ENCODE assay signal across 8 cellular contexts in the genomic region with DNA sequence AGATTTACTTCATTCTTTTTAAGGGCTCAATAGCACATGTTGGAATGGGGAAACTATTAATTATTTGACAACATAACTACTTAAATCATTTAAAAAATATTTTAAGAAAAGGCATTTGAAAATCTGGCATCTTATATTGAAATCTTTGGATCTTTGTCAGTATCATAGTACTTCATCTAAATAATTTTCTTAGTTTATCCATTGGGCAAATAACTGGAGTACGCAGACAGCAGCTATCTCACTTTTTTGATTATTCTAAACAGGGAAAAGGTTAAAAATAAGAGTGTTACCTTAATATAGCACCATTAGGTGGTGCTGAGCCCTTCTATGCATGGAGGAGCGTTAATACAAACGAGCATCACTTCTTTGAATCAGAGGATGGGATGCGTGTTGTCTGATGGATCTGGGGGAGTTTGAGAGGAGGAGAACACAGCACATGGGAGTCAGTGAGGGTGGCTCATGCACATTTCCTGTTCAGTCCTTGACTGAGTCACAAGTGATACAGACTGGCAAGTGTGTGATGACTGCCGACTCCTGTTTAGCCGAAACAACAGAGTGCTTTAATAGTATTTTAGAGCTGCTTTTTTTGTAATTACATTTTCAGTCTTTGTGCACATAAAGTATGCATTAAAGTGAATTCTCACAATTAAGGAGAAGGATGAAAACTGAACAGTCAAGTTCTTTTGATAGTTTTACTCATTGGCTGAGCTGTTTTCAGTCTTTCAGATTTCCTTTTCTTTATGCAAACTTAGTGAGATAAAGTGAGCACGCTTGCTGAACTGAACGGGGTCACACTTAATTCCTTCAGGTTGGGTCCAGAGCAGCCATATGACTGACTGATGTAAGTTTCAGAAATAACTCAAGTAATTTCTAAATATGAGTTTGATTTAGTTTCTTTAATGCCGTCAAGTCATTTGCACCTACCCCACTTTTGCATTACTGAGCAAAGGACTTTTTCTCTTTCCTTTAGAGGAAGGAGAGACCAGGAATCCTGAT.
A peak's percentile ranks its signal among the peaks of the same experiment; 100 is the strongest.
DNase-seq lines count a peak whose midpoint lies in the region; ATAC-seq, FAIRE-seq and TF ChIP-seq lines count a peak whose summit lies in the region.

No MANE protein-coding gene starts in this region.

- peaks cover 28% of the 10 kb centered on the region for H3K79me2 ChIP-seq in GM12878 (ENCODE audit: control insufficient read depth, insufficient read depth, low read length)

- RAD21 ChIA-PET in GM12878 (lab: Charles Lee; ENCODE audit: unreplicated experiment): interaction anchor here (0.6 to 1.0 kb wide), 5 partner anchors 17 to 92 kb away, joined by 3 to 8 read pairs (median 3); a partner anchor contains a TSS

- FAIRE-seq in GM12878 (lab: Jason Lieb, UNC): peak; percentile 90

- H4K20me1 ChIP-seq in GM12878 (ENCODE audit: control insufficient read depth, insufficient read depth): no peaks in the 10 kb centered on the region

- ATAC-seq in GM19025 (IDR thresholded peaks at IDR 0.05; ENCODE audit: low read depth, unreplicated experiment) (peak; percentile 82), HG03159 (IDR thresholded peaks at IDR 0.05; ENCODE audit: unreplicated experiment) (peak; percentile 82), GM12878 (peak; percentile 97)

- TF ChIP-seq RAD21 in GM12878 (IDR thresholded peaks at IDR 0.05; ENCODE audit: insufficient read depth, low read depth, low read length): 0 out of 2 replicates have a peak, but pooled peaks have one; percentile 14

- peak overlapping the region; percentile 89 for H3K4me2 ChIP-seq in GM12878 (ENCODE audit: control insufficient read depth, insufficient read depth)

- 8% methylated on average over 9 of the region's 9 CpGs for WGBS in GM12878 (ENCODE audit: insufficient coverage, insufficient replicate concordance, low lambda C conversion rate, missing lambda C conversion rate)

- peak overlapping the region; percentile 68 for H2AFZ ChIP-seq in GM12878 (ENCODE audit: control insufficient read depth, low read depth, low read length)

- H3K36me3 ChIP-seq in GM12878 (ENCODE audit: control insufficient read depth in 2 of 2, insufficient read depth in 2 of 2, low read length in 1 of 2): no peaks in the 10 kb centered on the region

- H3K9me3 ChIP-seq in GM12878 (replicated peaks; ENCODE audit: control insufficient read depth, insufficient read depth, low read length): no peaks in the 10 kb centered on the region

- DNase-seq in T-helper 9 cell: peak; percentile 1
- peak; percentile 55 for DNase-seq in GM12878 (ENCODE audit: low read depth, low spot score)
- no peak for DNase-seq in mesothelial cell of epicardium (ENCODE audit: low spot score in 2 of 2, unreplicated experiment in 2 of 2)
- peak; percentile 57 for DNase-seq in stromal cell of bone marrow (ENCODE audit: low read depth)
- DNase-seq in DMS79 treated with DMSO at 0.1 percent for 48 hours (lab: John Stamatoyannopoulos, UW): no peak
- DNase-seq in SKM-1 treated with dmso at 0.1 percent for 144 hours (lab: John Stamatoyannopoulos, UW; ENCODE audit: unreplicated experiment): no peak

- CTCF ChIA-PET in GM12878 (lab: Yijun Ruan, JAX): interaction anchor here (1.0 to 1.5 kb wide), 9 partner anchors 10 to 94 kb away, joined by 3 to 5 read pairs (median 3); no protein-coding TSS in a partner anchor

- H3K4me3 ChIP-seq in GM12878: peak overlapping the region; percentile 23; the same call in 1 of the 2 replicates

- H3K27me3 ChIP-seq in GM12878 (replicated peaks in 1 of 2; ENCODE audit: control insufficient read depth in 2 of 2, insufficient read depth in 2 of 2, low read length in 1 of 2): no peaks in the 10 kb centered on the region

- no peak overlapping the region for H3K4me3 Mint-ChIP-seq in mesothelial cell of epicardium

- no peaks in the 10 kb centered on the region for H3K9me3 Mint-ChIP-seq in mesothelial cell of epicardium

- peaks cover 25% of the 10 kb centered on the region for H3K4me1 Mint-ChIP-seq in mesothelial cell of epicardium

- peak overlapping the region; percentile 74 for H3K27ac ChIP-seq in GM12878 (ENCODE audit: control insufficient read depth, insufficient read depth)

- peak; percentile 62 for TF ChIP-seq POLR2A in GM12878 (IDR thresholded peaks at IDR 0.05; ENCODE audit: low read depth, low read length)

- SMC1A ChIA-PET in GM12878 (lab: Charles Lee; ENCODE audit: uncharacterized antibody, unreplicated experiment): interaction anchor here (0.9 to 4.9 kb wide), 6 partner anchors 9 to 89 kb away, joined by 3 to 43 read pairs (median 5); no protein-coding TSS in a partner anchor

- in situ Hi-C loops in GM12878 (cut with MboI): no loop called here

- H3K9ac ChIP-seq in GM12878 (ENCODE audit: control insufficient read depth, insufficient read depth, low read length): peak overlapping the region; percentile 28

- peaks cover 3% of the 10 kb centered on the region; the same call in 1 of the 2 replicates for H3K4me1 ChIP-seq in GM12878 (ENCODE audit: control insufficient read depth, insufficient read depth, low read length)

- intact Hi-C loops in GM12878 (cut with micrococcal nuclease; ENCODE audit: unreplicated experiment): no loop called here

- TF ChIP-seq CTCF in GM12878 (IDR thresholded peaks at IDR 0.05 in 2 of 3, conservative IDR thresholded peaks at IDR 0.05 in 1 of 3; ENCODE audit: control insufficient read depth in 2 of 3, extremely low read depth in 1 of 3, insufficient read depth in 1 of 3, low read depth in 3 of 3, low read length in 3 of 3): no peak; a peak in 1 of 6 replicates
- no peak for TF ChIP-seq CTCF in mesothelial cell of epicardium (IDR thresholded peaks at IDR 0.05; ENCODE audit: unreplicated experiment)

- TF ChIP-seq EP300 in GM12878 (IDR thresholded peaks at IDR 0.05; ENCODE audit: borderline replicate concordance in 1 of 2, control insufficient read depth in 1 of 2, low read depth in 2 of 2, low read length in 2 of 2): no peak

- POLR2A ChIA-PET in GM12878 (lab: Charles Lee): interaction anchor here (1.0 kb wide), 1 partner anchor 19 kb away, joined by 3 read pairs; no protein-coding TSS in a partner anchor

- no TSS peak for BruUV-seq in GM12878 (replicated peaks; lab: Mats Ljungman, UMichigan)

- H3K27ac Mint-ChIP-seq in mesothelial cell of epicardium: peak overlapping the region; percentile 3

- H3K36me3 Mint-ChIP-seq in mesothelial cell of epicardium: no peaks in the 10 kb centered on the region

- H3K27me3 Mint-ChIP-seq in mesothelial cell of epicardium (ENCODE audit: low read depth): no peaks in the 10 kb centered on the region

TF ChIP-seq in GM12878, 131 proteins besides CTCF, POLR2A, EP300 and RAD21 (continues in another document):
- TF ChIP-seq BACH1 (IDR thresholded peaks at IDR 0.05; ENCODE audit: borderline replicate concordance) (no peak), ZNF274 (IDR thresholded peaks at IDR 0.05; ENCODE audit: insufficient read depth, insufficient read length) (no peak), NFYA (IDR thresholded peaks at IDR 0.05; ENCODE audit: borderline replicate concordance, low read depth, low read length) (no peak), RFX5 (IDR thresholded peaks at IDR 0.05; ENCODE audit: low read depth, low read length) (no peak), SRF (IDR thresholded peaks at IDR 0.05; ENCODE audit: low read depth in 2 of 2, low read length in 2 of 2) (no peak), MXI1 (IDR thresholded peaks at IDR 0.05; ENCODE audit: low read depth, low read length) (0 out of 2 replicates have a peak, but pooled peaks have one; percentile 25), STAT3 (IDR thresholded peaks at IDR 0.05; ENCODE audit: low read depth, low read length) (no peak), PML (IDR thresholded peaks at IDR 0.05; ENCODE audit: low read length) (peak; percentile 69; the same call in 1 of the 2 replicates)
- TF ChIP-seq, protein P1, sequence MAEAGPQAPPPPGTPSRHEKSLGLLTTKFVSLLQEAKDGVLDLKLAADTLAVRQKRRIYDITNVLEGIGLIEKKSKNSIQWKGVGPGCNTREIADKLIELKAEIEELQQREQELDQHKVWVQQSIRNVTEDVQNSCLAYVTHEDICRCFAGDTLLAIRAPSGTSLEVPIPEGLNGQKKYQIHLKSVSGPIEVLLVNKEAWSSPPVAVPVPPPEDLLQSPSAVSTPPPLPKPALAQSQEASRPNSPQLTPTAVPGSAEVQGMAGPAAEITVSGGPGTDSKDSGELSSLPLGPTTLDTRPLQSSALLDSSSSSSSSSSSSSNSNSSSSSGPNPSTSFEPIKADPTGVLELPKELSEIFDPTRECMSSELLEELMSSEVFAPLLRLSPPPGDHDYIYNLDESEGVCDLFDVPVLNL (IDR thresholded peaks at IDR 0.05; ENCODE audit: low read depth, low read length): no peak
- TF ChIP-seq, protein P2, sequence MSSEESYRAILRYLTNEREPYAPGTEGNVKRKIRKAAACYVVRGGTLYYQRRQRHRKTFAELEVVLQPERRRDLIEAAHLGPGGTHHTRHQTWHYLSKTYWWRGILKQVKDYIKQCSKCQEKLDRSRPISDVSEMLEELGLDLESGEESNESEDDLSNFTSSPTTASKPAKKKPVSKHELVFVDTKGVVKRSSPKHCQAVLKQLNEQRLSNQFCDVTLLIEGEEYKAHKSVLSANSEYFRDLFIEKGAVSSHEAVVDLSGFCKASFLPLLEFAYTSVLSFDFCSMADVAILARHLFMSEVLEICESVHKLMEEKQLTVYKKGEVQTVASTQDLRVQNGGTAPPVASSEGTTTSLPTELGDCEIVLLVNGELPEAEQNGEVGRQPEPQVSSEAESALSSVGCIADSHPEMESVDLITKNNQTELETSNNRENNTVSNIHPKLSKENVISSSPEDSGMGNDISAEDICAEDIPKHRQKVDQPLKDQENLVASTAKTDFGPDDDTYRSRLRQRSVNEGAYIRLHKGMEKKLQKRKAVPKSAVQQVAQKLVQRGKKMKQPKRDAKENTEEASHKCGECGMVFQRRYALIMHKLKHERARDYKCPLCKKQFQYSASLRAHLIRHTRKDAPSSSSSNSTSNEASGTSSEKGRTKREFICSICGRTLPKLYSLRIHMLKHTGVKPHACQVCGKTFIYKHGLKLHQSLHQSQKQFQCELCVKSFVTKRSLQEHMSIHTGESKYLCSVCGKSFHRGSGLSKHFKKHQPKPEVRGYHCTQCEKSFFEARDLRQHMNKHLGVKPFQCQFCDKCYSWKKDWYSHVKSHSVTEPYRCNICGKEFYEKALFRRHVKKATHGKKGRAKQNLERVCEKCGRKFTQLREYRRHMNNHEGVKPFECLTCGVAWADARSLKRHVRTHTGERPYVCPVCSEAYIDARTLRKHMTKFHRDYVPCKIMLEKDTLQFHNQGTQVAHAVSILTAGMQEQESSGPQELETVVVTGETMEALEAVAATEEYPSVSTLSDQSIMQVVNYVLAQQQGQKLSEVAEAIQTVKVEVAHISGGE (CRISPR knock-in tag; IDR thresholded peaks at IDR 0.05): no peak

Comparison
In these comparisons a context has a peak if more than half of its experiments do, and no peak if none do; other contexts are left out.
1. DNase-seq: peak in T-helper 9 cell (single experiment), GM12878 (single experiment) and stromal cell of bone marrow (single experiment); none in mesothelial cell of epicardium (0 of 2), DMS79 treated with DMSO at 0.1 percent for 48 hours (single experiment) and SKM-1 treated with dmso at 0.1 percent for 144 hours (single experiment).
2. Peak in every context shown above with its lines, with median percentiles within 50 percentile points of each other: ATAC-seq.